ENCODE assay signal across 2 cellular contexts in genomic region chr15:79340315-79340602, GRCh38.
TF ChIP-seq lines count a peak whose summit lies in the region.

No MANE protein-coding gene starts in this region.

TF ChIP-seq in SK-N-SH treated with all-trans-retinoic acid at 6 μM for 48 hours, 23 proteins besides CTCF, POLR2A, EP300 and RAD21 (continued from another document):
- TF ChIP-seq CREB5 (CRISPR knock-in tag; IDR thresholded peaks at IDR 0.05; ENCODE audit: low read depth) (no peak), GLIS3 (CRISPR knock-in tag; IDR thresholded peaks at IDR 0.05) (no peak), CSRNP3 (CRISPR knock-in tag; IDR thresholded peaks at IDR 0.05) (no peak), PPARA (CRISPR knock-in tag; IDR thresholded peaks at IDR 0.05; ENCODE audit: borderline replicate concordance) (no peak), POU6F1 (CRISPR knock-in tag; IDR thresholded peaks at IDR 0.05; ENCODE audit: borderline replicate concordance, low read depth) (no peak), TCF4 (CRISPR knock-in tag; IDR thresholded peaks at IDR 0.05; ENCODE audit: borderline replicate concordance) (no peak), TOX (CRISPR knock-in tag; IDR thresholded peaks at IDR 0.05; ENCODE audit: borderline replicate concordance) (no peak), ZNF8 (CRISPR knock-in tag; IDR thresholded peaks at IDR 0.05) (no peak), RARB (CRISPR knock-in tag; IDR thresholded peaks at IDR 0.05) (no peak), OSR1 (CRISPR knock-in tag; IDR thresholded peaks at IDR 0.05) (no peak), ARNTL (CRISPR knock-in tag; IDR thresholded peaks at IDR 0.05; ENCODE audit: borderline replicate concordance, low read depth) (no peak), ZFP30 (CRISPR knock-in tag; IDR thresholded peaks at IDR 0.05) (no peak)

TF ChIP-seq in SK-N-SH, 30 proteins besides CTCF, POLR2A, EP300 and RAD21 (continued from another document):
- TF ChIP-seq USF1 (IDR thresholded peaks at IDR 0.05; ENCODE audit: borderline replicate concordance, low read depth), result no peak
